In the genomic region with DNA sequence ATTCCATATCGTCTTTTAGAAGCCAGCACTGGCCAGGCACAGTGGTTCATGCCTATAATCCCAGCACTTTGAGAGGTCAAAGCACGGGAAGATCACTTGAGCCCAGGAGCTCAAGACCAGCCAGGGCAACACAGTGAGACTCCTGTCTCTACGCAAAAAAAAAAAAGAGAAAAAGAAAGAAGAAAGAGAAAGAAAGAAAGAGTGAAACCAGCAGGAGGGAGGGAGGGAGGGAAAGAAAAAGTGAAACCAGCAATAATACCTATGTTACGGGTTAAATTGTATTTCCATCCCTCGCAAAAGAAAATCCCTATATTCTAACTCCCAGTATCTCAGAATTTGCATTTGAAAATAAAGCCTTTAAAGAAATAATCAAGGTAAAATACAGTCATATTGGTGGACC, we compare ENCODE assay signal across 1 cellular context.
TF ChIP-seq lines count a peak whose summit lies in the region.

No MANE protein-coding gene starts in this region.

TF ChIP-seq in K562, 482 proteins besides CTCF, POLR2A, EP300 and RAD21:
- no peak for TF ChIP-seq RHOXF2B (CRISPR knock-in tag; conservative IDR thresholded peaks at IDR 0.05)
- no peak for TF ChIP-seq SNIP1 (IDR thresholded peaks at IDR 0.05; ENCODE audit: low read depth)
- no peak for TF ChIP-seq NFE2 (IDR thresholded peaks at IDR 0.05; ENCODE audit: low read depth)
- TF ChIP-seq ZNF316 (IDR thresholded peaks at IDR 0.05): no peak
- no peak for TF ChIP-seq ZNF197 (CRISPR knock-in tag; IDR thresholded peaks at IDR 0.05; ENCODE audit: low read depth)
- TF ChIP-seq CBFB (CRISPR knock-in tag; IDR thresholded peaks at IDR 0.05): no peak
- TF ChIP-seq GATAD2B (IDR thresholded peaks at IDR 0.05; ENCODE audit: borderline replicate concordance): no peak
- TF ChIP-seq, protein P1, sequence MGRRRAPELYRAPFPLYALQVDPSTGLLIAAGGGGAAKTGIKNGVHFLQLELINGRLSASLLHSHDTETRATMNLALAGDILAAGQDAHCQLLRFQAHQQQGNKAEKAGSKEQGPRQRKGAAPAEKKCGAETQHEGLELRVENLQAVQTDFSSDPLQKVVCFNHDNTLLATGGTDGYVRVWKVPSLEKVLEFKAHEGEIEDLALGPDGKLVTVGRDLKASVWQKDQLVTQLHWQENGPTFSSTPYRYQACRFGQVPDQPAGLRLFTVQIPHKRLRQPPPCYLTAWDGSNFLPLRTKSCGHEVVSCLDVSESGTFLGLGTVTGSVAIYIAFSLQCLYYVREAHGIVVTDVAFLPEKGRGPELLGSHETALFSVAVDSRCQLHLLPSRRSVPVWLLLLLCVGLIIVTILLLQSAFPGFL (CRISPR knock-in tag; IDR thresholded peaks at IDR 0.05): no peak
- TF ChIP-seq FOXO4 (CRISPR knock-in tag; IDR thresholded peaks at IDR 0.05): no peak
- TF ChIP-seq RBM17 (IDR thresholded peaks at IDR 0.05; ENCODE audit: borderline replicate concordance, low read depth, low read length): no peak
- TF ChIP-seq NONO (IDR thresholded peaks at IDR 0.05; ENCODE audit: low read depth in 2 of 2, low read length in 1 of 2): no peak
- TF ChIP-seq FOS (IDR thresholded peaks at IDR 0.05; ENCODE audit: extremely low read depth, insufficient read length): no peak
- no peak for TF ChIP-seq ZNF354B (CRISPR knock-in tag; IDR thresholded peaks at IDR 0.05)
- TF ChIP-seq MLLT1 (IDR thresholded peaks at IDR 0.05): no peak
- TF ChIP-seq XRCC3 (IDR thresholded peaks at IDR 0.05): no peak
- TF ChIP-seq TCF3 (CRISPR knock-in tag; IDR thresholded peaks at IDR 0.05): no peak
- TF ChIP-seq HSF4 (CRISPR knock-in tag; IDR thresholded peaks at IDR 0.05; ENCODE audit: borderline replicate concordance): no peak
- TF ChIP-seq, protein P2, sequence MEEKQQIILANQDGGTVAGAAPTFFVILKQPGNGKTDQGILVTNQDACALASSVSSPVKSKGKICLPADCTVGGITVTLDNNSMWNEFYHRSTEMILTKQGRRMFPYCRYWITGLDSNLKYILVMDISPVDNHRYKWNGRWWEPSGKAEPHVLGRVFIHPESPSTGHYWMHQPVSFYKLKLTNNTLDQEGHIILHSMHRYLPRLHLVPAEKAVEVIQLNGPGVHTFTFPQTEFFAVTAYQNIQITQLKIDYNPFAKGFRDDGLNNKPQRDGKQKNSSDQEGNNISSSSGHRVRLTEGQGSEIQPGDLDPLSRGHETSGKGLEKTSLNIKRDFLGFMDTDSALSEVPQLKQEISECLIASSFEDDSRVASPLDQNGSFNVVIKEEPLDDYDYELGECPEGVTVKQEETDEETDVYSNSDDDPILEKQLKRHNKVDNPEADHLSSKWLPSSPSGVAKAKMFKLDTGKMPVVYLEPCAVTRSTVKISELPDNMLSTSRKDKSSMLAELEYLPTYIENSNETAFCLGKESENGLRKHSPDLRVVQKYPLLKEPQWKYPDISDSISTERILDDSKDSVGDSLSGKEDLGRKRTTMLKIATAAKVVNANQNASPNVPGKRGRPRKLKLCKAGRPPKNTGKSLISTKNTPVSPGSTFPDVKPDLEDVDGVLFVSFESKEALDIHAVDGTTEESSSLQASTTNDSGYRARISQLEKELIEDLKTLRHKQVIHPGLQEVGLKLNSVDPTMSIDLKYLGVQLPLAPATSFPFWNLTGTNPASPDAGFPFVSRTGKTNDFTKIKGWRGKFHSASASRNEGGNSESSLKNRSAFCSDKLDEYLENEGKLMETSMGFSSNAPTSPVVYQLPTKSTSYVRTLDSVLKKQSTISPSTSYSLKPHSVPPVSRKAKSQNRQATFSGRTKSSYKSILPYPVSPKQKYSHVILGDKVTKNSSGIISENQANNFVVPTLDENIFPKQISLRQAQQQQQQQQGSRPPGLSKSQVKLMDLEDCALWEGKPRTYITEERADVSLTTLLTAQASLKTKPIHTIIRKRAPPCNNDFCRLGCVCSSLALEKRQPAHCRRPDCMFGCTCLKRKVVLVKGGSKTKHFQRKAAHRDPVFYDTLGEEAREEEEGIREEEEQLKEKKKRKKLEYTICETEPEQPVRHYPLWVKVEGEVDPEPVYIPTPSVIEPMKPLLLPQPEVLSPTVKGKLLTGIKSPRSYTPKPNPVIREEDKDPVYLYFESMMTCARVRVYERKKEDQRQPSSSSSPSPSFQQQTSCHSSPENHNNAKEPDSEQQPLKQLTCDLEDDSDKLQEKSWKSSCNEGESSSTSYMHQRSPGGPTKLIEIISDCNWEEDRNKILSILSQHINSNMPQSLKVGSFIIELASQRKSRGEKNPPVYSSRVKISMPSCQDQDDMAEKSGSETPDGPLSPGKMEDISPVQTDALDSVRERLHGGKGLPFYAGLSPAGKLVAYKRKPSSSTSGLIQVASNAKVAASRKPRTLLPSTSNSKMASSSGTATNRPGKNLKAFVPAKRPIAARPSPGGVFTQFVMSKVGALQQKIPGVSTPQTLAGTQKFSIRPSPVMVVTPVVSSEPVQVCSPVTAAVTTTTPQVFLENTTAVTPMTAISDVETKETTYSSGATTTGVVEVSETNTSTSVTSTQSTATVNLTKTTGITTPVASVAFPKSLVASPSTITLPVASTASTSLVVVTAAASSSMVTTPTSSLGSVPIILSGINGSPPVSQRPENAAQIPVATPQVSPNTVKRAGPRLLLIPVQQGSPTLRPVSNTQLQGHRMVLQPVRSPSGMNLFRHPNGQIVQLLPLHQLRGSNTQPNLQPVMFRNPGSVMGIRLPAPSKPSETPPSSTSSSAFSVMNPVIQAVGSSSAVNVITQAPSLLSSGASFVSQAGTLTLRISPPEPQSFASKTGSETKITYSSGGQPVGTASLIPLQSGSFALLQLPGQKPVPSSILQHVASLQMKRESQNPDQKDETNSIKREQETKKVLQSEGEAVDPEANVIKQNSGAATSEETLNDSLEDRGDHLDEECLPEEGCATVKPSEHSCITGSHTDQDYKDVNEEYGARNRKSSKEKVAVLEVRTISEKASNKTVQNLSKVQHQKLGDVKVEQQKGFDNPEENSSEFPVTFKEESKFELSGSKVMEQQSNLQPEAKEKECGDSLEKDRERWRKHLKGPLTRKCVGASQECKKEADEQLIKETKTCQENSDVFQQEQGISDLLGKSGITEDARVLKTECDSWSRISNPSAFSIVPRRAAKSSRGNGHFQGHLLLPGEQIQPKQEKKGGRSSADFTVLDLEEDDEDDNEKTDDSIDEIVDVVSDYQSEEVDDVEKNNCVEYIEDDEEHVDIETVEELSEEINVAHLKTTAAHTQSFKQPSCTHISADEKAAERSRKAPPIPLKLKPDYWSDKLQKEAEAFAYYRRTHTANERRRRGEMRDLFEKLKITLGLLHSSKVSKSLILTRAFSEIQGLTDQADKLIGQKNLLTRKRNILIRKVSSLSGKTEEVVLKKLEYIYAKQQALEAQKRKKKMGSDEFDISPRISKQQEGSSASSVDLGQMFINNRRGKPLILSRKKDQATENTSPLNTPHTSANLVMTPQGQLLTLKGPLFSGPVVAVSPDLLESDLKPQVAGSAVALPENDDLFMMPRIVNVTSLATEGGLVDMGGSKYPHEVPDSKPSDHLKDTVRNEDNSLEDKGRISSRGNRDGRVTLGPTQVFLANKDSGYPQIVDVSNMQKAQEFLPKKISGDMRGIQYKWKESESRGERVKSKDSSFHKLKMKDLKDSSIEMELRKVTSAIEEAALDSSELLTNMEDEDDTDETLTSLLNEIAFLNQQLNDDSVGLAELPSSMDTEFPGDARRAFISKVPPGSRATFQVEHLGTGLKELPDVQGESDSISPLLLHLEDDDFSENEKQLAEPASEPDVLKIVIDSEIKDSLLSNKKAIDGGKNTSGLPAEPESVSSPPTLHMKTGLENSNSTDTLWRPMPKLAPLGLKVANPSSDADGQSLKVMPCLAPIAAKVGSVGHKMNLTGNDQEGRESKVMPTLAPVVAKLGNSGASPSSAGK (IDR thresholded peaks at IDR 0.05): no peak
- TF ChIP-seq E4F1 (CRISPR knock-in tag; IDR thresholded peaks at IDR 0.05; ENCODE audit: borderline replicate concordance): no peak
TF ChIP-seq in K562: peak in this region for 0.
